In the genomic region with DNA sequence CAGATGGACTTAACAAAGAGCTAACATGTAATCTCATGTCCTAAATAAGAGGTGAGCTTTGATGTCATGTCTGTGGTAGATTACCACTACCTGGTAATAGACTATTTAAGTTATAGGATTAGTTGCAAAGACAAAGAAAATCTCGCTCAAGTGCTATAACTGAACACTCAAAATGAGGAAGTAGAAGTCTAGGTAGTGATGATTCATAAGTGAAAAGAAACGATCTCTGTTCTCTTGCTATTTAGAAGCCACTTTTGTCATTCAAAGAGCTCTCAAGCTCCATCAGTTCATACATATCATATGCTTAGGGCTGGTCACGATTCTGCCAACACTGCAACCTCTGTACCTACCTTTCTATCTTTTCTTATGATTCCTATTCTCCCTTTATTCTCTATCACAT, we compare ENCODE assay signal across 9 cellular contexts.
DNase-seq lines count a peak whose midpoint lies in the region; ATAC-seq lines count a peak whose summit lies in the region.
"Had no signal": no experiment of that assay in that cellular context is flagged by ENCODE, and none has a peak within 500 bp of the region (broad histone marks: within the 10 kb centered on the region; RNA-seq: fewer than 3 reads in every experiment).

No MANE protein-coding gene starts in this region.

- no peak overlapping the region for H3K27ac Mint-ChIP-seq in stimulated activated naive CD8-positive, alpha-beta T cell treated with anti-CD3 and anti-CD28 coated beads, Interleukin-15, amount 100 ng/mL, for 72 hours

- intact Hi-C loops in Right ventricle myocardium superior (cut with DNase I), result no loop called here

- no peaks in the 10 kb centered on the region for H3K27me3 Mint-ChIP-seq in stimulated activated naive CD8-positive, alpha-beta T cell treated with anti-CD3 and anti-CD28 coated beads, Interleukin-15, amount 100 ng/mL, for 72 hours

- H3K4me3 Mint-ChIP-seq in stimulated activated naive CD8-positive, alpha-beta T cell treated with anti-CD3 and anti-CD28 coated beads, Interleukin-15, amount 100 ng/mL, for 72 hours, result no peak overlapping the region

- H3K9me3 Mint-ChIP-seq in stimulated activated naive CD8-positive, alpha-beta T cell treated with anti-CD3 and anti-CD28 coated beads, Interleukin-15, amount 100 ng/mL, for 72 hours, result peaks cover 0 to 4% of the 10 kb centered on the region in 2 donors

- peak; percentile 60 for ATAC-seq in stimulated activated naive CD8-positive, alpha-beta T cell treated with anti-CD3 and anti-CD28 coated beads, Interleukin-15, amount 100 ng/mL, for 72 hours
- ATAC-seq in stimulated activated naive CD8-positive, alpha-beta T cell treated with anti-CD3 and anti-CD28 coated beads, Interleukin-15, Interleukin-2, amounts not matched to agents 100 U/mL and 50 U/mL, for 24 hours, result no peak
- peak; percentile 98 for ATAC-seq in HG02885 (IDR thresholded peaks at IDR 0.05; ENCODE audit: poor library complexity, unreplicated experiment)
- no peak for ATAC-seq in Right ventricle myocardium superior (ENCODE audit: poor library complexity)
- no peak for ATAC-seq in esophagus mucosa

- H3K4me1 Mint-ChIP-seq in stimulated activated naive CD8-positive, alpha-beta T cell treated with anti-CD3 and anti-CD28 coated beads, Interleukin-15, amount 100 ng/mL, for 72 hours, result peaks cover 4% of the 10 kb centered on the region

- no peak for DNase-seq in stimulated activated naive CD8-positive, alpha-beta T cell treated with anti-CD3 and anti-CD28 coated beads, Interleukin-15, amount 100 ng/mL, for 72 hours
- no peak for DNase-seq in stimulated activated naive CD8-positive, alpha-beta T cell treated with anti-CD3 and anti-CD28 coated beads, Interleukin-15, Interleukin-2, amounts not matched to agents 100 U/mL and 50 U/mL, for 24 hours
- DNase-seq in MV-4-11 (lab: John Stamatoyannopoulos, UW) (peak; percentile 76), Right ventricle myocardium superior (no peak), HuH-7.5 (ENCODE audit: low spot score) (no peak), NCI-H2029 treated with DMSO at 0.1 percent for 48 hours (lab: John Stamatoyannopoulos, UW) (no peak)
- DNase-seq: testis had no signal

Comparison
In these comparisons a context has a peak if more than half of its experiments do, and no peak if none do; other contexts are left out.
1. ATAC-seq: peak in stimulated activated naive CD8-positive, alpha-beta T cell treated with anti-CD3 and anti-CD28 coated beads, Interleukin-15, amount 100 ng/mL, for 72 hours (single experiment) and HG02885 (single experiment); none in stimulated activated naive CD8-positive, alpha-beta T cell treated with anti-CD3 and anti-CD28 coated beads, Interleukin-15, Interleukin-2, amounts not matched to agents 100 U/mL and 50 U/mL, for 24 hours (single experiment), Right ventricle myocardium superior (single experiment) and esophagus mucosa (single experiment).